1 cellular context compared by ENCODE assay signal in the genomic region with DNA sequence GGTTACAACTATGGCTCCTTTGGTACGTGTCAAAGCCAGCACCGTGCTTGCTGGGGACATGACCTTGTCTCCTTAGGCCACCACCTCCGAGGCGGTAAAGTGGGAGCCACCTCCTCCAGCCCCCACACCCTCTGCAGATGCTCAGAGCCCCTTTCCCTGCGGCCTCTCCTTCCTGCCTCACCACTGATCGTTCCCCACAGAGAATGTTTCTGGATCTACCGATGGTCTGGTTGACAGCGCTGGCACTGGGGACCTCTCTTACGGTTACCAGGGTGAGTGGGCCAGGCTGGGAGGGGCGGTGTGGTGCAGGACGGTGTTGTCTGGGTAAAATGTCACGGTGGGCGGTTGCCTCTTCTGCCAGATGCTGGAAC.
TF ChIP-seq lines count a peak whose summit lies in the region.

No MANE protein-coding gene starts in this region.

TF ChIP-seq in HepG2, 621 proteins besides CTCF, POLR2A, EP300 and RAD21:
- TF ChIP-seq, protein P1, sequence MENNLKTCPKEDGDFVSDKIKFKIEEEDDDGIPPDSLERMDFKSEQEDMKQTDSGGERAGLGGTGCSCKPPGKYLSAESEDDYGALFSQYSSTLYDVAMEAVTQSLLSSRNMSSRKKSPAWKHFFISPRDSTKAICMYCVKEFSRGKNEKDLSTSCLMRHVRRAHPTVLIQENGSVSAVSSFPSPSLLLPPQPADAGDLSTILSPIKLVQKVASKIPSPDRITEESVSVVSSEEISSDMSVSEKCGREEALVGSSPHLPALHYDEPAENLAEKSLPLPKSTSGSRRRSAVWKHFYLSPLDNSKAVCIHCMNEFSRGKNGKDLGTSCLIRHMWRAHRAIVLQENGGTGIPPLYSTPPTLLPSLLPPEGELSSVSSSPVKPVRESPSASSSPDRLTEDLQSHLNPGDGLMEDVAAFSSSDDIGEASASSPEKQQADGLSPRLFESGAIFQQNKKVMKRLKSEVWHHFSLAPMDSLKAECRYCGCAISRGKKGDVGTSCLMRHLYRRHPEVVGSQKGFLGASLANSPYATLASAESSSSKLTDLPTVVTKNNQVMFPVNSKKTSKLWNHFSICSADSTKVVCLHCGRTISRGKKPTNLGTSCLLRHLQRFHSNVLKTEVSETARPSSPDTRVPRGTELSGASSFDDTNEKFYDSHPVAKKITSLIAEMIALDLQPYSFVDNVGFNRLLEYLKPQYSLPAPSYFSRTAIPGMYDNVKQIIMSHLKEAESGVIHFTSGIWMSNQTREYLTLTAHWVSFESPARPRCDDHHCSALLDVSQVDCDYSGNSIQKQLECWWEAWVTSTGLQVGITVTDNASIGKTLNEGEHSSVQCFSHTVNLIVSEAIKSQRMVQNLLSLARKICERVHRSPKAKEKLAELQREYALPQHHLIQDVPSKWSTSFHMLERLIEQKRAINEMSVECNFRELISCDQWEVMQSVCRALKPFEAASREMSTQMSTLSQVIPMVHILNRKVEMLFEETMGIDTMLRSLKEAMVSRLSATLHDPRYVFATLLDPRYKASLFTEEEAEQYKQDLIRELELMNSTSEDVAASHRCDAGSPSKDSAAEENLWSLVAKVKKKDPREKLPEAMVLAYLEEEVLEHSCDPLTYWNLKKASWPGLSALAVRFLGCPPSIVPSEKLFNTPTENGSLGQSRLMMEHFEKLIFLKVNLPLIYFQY (CRISPR knock-in tag; IDR thresholded peaks at IDR 0.05; ENCODE audit: borderline replicate concordance): no peak
- TF ChIP-seq BCL6 (CRISPR knock-in tag; IDR thresholded peaks at IDR 0.05): no peak
- TF ChIP-seq ZNF20 (CRISPR knock-in tag; IDR thresholded peaks at IDR 0.05): no peak
- no peak for TF ChIP-seq MAF1 (CRISPR knock-in tag; IDR thresholded peaks at IDR 0.05; ENCODE audit: borderline replicate concordance)
- TF ChIP-seq, protein P2, sequence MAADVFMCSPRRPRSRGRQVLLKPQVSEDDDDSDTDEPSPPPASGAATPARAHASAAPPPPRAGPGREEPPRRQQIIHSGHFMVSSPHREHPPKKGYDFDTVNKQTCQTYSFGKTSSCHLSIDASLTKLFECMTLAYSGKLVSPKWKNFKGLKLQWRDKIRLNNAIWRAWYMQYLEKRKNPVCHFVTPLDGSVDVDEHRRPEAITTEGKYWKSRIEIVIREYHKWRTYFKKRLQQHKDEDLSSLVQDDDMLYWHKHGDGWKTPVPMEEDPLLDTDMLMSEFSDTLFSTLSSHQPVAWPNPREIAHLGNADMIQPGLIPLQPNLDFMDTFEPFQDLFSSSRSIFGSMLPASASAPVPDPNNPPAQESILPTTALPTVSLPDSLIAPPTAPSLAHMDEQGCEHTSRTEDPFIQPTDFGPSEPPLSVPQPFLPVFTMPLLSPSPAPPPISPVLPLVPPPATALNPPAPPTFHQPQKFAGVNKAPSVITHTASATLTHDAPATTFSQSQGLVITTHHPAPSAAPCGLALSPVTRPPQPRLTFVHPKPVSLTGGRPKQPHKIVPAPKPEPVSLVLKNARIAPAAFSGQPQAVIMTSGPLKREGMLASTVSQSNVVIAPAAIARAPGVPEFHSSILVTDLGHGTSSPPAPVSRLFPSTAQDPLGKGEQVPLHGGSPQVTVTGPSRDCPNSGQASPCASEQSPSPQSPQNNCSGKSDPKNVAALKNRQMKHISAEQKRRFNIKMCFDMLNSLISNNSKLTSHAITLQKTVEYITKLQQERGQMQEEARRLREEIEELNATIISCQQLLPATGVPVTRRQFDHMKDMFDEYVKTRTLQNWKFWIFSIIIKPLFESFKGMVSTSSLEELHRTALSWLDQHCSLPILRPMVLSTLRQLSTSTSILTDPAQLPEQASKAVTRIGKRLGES (CRISPR knock-in tag; IDR thresholded peaks at IDR 0.05; ENCODE audit: borderline replicate concordance): no peak
- no peak for TF ChIP-seq ZNF839 (CRISPR knock-in tag; IDR thresholded peaks at IDR 0.05; ENCODE audit: borderline replicate concordance)
- no peak for TF ChIP-seq KMT2B (CRISPR knock-in tag; IDR thresholded peaks at IDR 0.05)
- no peak for TF ChIP-seq ZNF781 (CRISPR knock-in tag; IDR thresholded peaks at IDR 0.05; ENCODE audit: borderline replicate concordance, not compliant biosample characterization)
- no peak for TF ChIP-seq ZFP41 (CRISPR knock-in tag; IDR thresholded peaks at IDR 0.05; ENCODE audit: borderline replicate concordance)
- no peak for TF ChIP-seq ZBTB20 (CRISPR knock-in tag; IDR thresholded peaks at IDR 0.05; ENCODE audit: borderline replicate concordance, low read depth)
- no peak for TF ChIP-seq FOXO1 (CRISPR knock-in tag; IDR thresholded peaks at IDR 0.05)
- no peak for TF ChIP-seq NCOR1 (IDR thresholded peaks at IDR 0.05; ENCODE audit: borderline replicate concordance, low read length)
- no peak for TF ChIP-seq ZNF441 (CRISPR knock-in tag; IDR thresholded peaks at IDR 0.05; ENCODE audit: borderline replicate concordance)
